ENCODE assay signal across 8 cellular contexts in the genomic region with DNA sequence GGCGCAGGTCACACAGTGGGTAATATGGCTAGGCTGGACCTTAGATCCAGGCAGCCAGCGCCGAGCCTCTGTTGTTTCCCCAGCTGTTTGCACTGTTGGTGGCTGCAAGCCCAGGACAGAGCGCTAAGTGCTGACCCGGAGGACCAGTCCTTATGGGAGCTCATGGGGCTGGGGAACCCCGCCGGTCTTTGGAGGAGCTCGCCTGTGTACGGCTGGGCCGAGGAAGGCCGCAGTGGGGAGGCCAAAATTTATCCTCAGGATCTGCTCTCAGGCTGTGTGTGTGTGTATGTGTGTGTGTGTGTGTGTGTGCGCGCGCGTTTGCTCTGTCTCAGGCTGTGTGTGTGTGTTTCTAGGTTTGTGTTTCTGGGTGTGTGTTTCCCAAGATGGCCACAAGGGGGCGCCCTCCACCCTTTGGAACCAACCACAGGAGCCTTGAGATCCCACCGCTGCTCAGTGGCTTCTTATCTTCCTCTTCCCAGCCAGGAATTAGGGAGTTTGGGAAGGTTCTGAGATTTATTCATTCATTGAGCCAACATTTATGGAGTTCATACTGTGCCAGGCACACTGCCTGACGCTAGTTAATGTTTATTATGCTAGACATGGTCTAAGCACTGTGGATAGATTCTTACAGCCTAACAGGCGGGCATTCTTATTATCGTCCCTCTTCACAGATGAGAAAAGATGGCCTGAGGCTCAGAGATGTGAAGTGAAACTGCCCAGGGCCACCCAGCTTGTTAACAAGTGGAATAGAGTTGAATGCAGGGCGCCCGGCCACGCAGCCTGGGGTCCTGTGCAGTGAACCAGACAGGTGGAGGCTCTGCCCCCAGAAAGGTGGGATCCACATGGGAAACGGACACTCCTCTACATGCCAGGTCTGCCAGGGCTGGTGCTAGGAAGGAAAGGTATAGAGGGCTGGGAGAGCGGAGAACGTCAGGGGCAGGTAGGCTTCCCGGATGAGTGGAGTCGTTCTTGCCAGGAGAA. TPM values are rescaled to one million over a fixed set of nuclear protein-coding genes. Genes with fewer than 3 reads are reported as not detected.
DNase-seq lines count a peak whose midpoint lies in the region; ATAC-seq, FAIRE-seq and TF ChIP-seq lines count a peak whose summit lies in the region.

No MANE protein-coding gene starts in this region.

- H3K4me1 ChIP-seq in lower lobe of right lung = peaks cover 4% of the 10 kb centered on the region

- DNase-seq in GM12891 (ENCODE audit: insufficient read length, low spot score) (peak; percentile 60), NCI-H2196 treated with DMSO at 0.1 percent for 48 hours (lab: John Stamatoyannopoulos, UW; ENCODE audit: unreplicated experiment) (peak; percentile 51), coronary artery (ENCODE audit: low spot score) (no peak), lower lobe of right lung (peak; percentile 81)
- peak; percentile 78 for DNase-seq in activated CD4-positive, alpha-beta T cell treated with anti-CD3 and anti-CD28 coated beads for 48 hours
- DNase-seq in stimulated activated CD8-positive, alpha-beta memory T cell treated with anti-CD3 and anti-CD28 coated beads, Interleukin-15, amount 100 ng/mL, for 1 hour (ENCODE audit: low read depth) = peak; percentile 49

- FAIRE-seq in GM12891 (lab: Jason Lieb, UNC) = peak; percentile 87

- intact Hi-C loops in lower lobe of right lung (cut with DNase I) = no loop called here

- H3K27ac ChIP-seq in 22Rv1 (no peak overlapping the region), coronary artery (no peak overlapping the region), lower lobe of right lung (no peak overlapping the region)

- no peak overlapping the region for H3K4me3 ChIP-seq in coronary artery
- no peak overlapping the region for H3K4me3 ChIP-seq in lower lobe of right lung

- peak; percentile 88 for TF ChIP-seq CTCF in 22Rv1 (IDR thresholded peaks at IDR 0.05)
- TF ChIP-seq CTCF in coronary artery (IDR thresholded peaks at IDR 0.05) = peak; percentile 86
- peak; percentile 84 for TF ChIP-seq CTCF in lower lobe of right lung (IDR thresholded peaks at IDR 0.05)

- TF ChIP-seq POLR2A in GM12891 (IDR thresholded peaks at IDR 0.05; ENCODE audit: low read depth, low read length) = no peak

- peaks cover 15% of the 10 kb centered on the region for H3K27me3 ChIP-seq in lower lobe of right lung (ENCODE audit: low read depth)

- no peaks in the 10 kb centered on the region for H3K9me3 ChIP-seq in lower lobe of right lung

- ATAC-seq in lower lobe of right lung (peak; percentile 83 to 86), HG03175 (IDR thresholded peaks at IDR 0.05; ENCODE audit: unreplicated experiment) (no peak)

- peaks cover 34% of the 10 kb centered on the region for H3K36me3 ChIP-seq in lower lobe of right lung

TF ChIP-seq in GM12891, 5 proteins besides CTCF, POLR2A, EP300 and RAD21:
- no peak for TF ChIP-seq TAF1 (IDR thresholded peaks at IDR 0.05; ENCODE audit: low read depth, low read length)
- TF ChIP-seq SPI1 (IDR thresholded peaks at IDR 0.05; ENCODE audit: low read depth, low read length) = no peak
- TF ChIP-seq POLR2AphosphoS5 (IDR thresholded peaks at IDR 0.05; ENCODE audit: low read depth, low read length) = no peak
- TF ChIP-seq POU2F2 (IDR thresholded peaks at IDR 0.05; ENCODE audit: low read depth, low read length) = no peak
- TF ChIP-seq PAX5 (IDR thresholded peaks at IDR 0.05; ENCODE audit: insufficient read depth, low read length, severe bottlenecking) = no peak

RNA-seq across cellular contexts. Expression of a gene that starts 13.0 kb away (rescaled TPM):
- not detected for polyA plus RNA-seq in GM12891 (2012; ENCODE audit: low read depth, missing spikeins)
- 3.0 TPM for total RNA-seq in lower lobe of right lung

RNA-seq across cellular contexts. Expression of a gene that starts 14.6 kb away (rescaled TPM):
- polyA plus RNA-seq in GM12891 (2012; ENCODE audit: low read depth, missing spikeins) = 11.4 TPM
- 16.3 TPM for total RNA-seq in lower lobe of right lung

RNA-seq across cellular contexts. Expression of a gene that starts 31.0 kb away (rescaled TPM):
- polyA plus RNA-seq in GM12891 (2012; ENCODE audit: low read depth, missing spikeins) = not detected
- not detected for total RNA-seq in lower lobe of right lung

RNA-seq across cellular contexts. Expression of a gene that starts 36.2 kb away (rescaled TPM):
- 0.01 TPM for polyA plus RNA-seq in GM12891 (2012; ENCODE audit: low read depth, missing spikeins)
- total RNA-seq in lower lobe of right lung = 18.8 TPM
